8 cellular contexts compared by ENCODE assay signal in genomic region chr19:1489463-1489971, GRCh38. TPM values are rescaled to one million over a fixed set of nuclear protein-coding genes. Genes with fewer than 3 reads are reported as not detected.
A peak's percentile ranks its signal among the peaks of the same experiment; 100 is the strongest.
DNase-seq lines count a peak whose midpoint lies in the region; ATAC-seq and TF ChIP-seq lines count a peak whose summit lies in the region.

No MANE protein-coding gene starts in this region.

- no TSS peak for BruUV-seq in mammary epithelial cell (replicated peaks; lab: Mats Ljungman, UMichigan)

- no peak for DNase-seq in activated naive CD8-positive, alpha-beta T cell treated with anti-CD3 and anti-CD28 coated beads, Interleukin-2, amount 50 U/mL, for 24 hours
- no peak for DNase-seq in mammary epithelial cell
- peak in 1 of 2 experiments; percentile 20 for DNase-seq in mesothelial cell of epicardium (ENCODE audit: low spot score in 2 of 2, unreplicated experiment in 2 of 2)
- DNase-seq in upper lobe of right lung = peak; percentile 71
- no peak for DNase-seq in HuH-7.5 (ENCODE audit: low spot score)

- H3K9me3 Mint-ChIP-seq in activated naive CD8-positive, alpha-beta T cell (ENCODE audit: low read depth) = no peaks in the 10 kb centered on the region
- no peaks in the 10 kb centered on the region for H3K9me3 Mint-ChIP-seq in activated naive CD8-positive, alpha-beta T cell treated with anti-CD3 and anti-CD28 coated beads, Interleukin-2, amount 50 U/mL, for 24 hours
- no peaks in the 10 kb centered on the region for H3K9me3 Mint-ChIP-seq in mesothelial cell of epicardium

- H3K9ac ChIP-seq in mammary epithelial cell (ENCODE audit: insufficient read depth, low read length) = no peak overlapping the region

- peak overlapping the region; percentile 97 for H2AFZ ChIP-seq in mammary epithelial cell (ENCODE audit: low read depth, low read length)

- H3K4me3 Mint-ChIP-seq in activated naive CD8-positive, alpha-beta T cell = peak overlapping the region; percentile 42
- H3K4me3 Mint-ChIP-seq in activated naive CD8-positive, alpha-beta T cell treated with anti-CD3 and anti-CD28 coated beads, Interleukin-2, amount 50 U/mL, for 24 hours = no peak overlapping the region
- H3K4me3 Mint-ChIP-seq in mesothelial cell of epicardium = peak overlapping the region; percentile 64

- H3K9me3 ChIP-seq in mammary epithelial cell (replicated peaks; ENCODE audit: insufficient read depth, low read length) (no peaks in the 10 kb centered on the region), upper lobe of right lung (no peaks in the 10 kb centered on the region)

- no peak overlapping the region for H3K27ac Mint-ChIP-seq in activated naive CD8-positive, alpha-beta T cell
- no peak overlapping the region for H3K27ac Mint-ChIP-seq in activated naive CD8-positive, alpha-beta T cell treated with anti-CD3 and anti-CD28 coated beads, Interleukin-2, amount 50 U/mL, for 24 hours
- peak overlapping the region; percentile 25 for H3K27ac Mint-ChIP-seq in mesothelial cell of epicardium

- H3K4me3 ChIP-seq in mammary epithelial cell (replicated peaks in 1 of 3; ENCODE audit: insufficient read depth in 1 of 3, low read depth in 2 of 3, low read length in 3 of 3) (peak overlapping the region in 2 of 3 experiments; percentile 55 to 70), upper lobe of right lung (peak overlapping the region; percentile 62)

- ATAC-seq in activated naive CD8-positive, alpha-beta T cell treated with anti-CD3 and anti-CD28 coated beads, Interleukin-2, amount 50 U/mL, for 24 hours = no peak
- ATAC-seq in upper lobe of right lung (no peak), GM19463 (IDR thresholded peaks at IDR 0.05; ENCODE audit: unreplicated experiment) (no peak), HG02642 (IDR thresholded peaks at IDR 0.05; ENCODE audit: poor library complexity, unreplicated experiment) (no peak)

- CTCF ChIA-PET in mammary epithelial cell (lab: Charles Lee; ENCODE audit: low non-redundant PET) = no interaction called here

- H3K4me1 ChIP-seq in mammary epithelial cell (ENCODE audit: insufficient read depth, low read length) (peaks cover 13% of the 10 kb centered on the region), upper lobe of right lung (peaks cover 11% of the 10 kb centered on the region)

- no peak overlapping the region for H3K27ac ChIP-seq in mammary epithelial cell (ENCODE audit: insufficient read depth, low read depth, low read length)
- H3K27ac ChIP-seq in upper lobe of right lung = no peak overlapping the region

- dilution Hi-C loops in mammary epithelial cell (cut with HindIII; ENCODE audit: low sequenced_read_pairs) = no loop called here

- no peaks in the 10 kb centered on the region for H3K79me2 ChIP-seq in mammary epithelial cell (ENCODE audit: insufficient read depth, low read length)

- no peaks in the 10 kb centered on the region for H3K36me3 Mint-ChIP-seq in activated naive CD8-positive, alpha-beta T cell
- H3K36me3 Mint-ChIP-seq in activated naive CD8-positive, alpha-beta T cell treated with anti-CD3 and anti-CD28 coated beads, Interleukin-2, amount 50 U/mL, for 24 hours (ENCODE audit: low read depth) = no peaks in the 10 kb centered on the region
- H3K36me3 Mint-ChIP-seq in mesothelial cell of epicardium = no peaks in the 10 kb centered on the region

- peaks cover 12% of the 10 kb centered on the region for H3K4me1 Mint-ChIP-seq in activated naive CD8-positive, alpha-beta T cell (ENCODE audit: low read depth)
- peaks cover 12% of the 10 kb centered on the region for H3K4me1 Mint-ChIP-seq in activated naive CD8-positive, alpha-beta T cell treated with anti-CD3 and anti-CD28 coated beads, Interleukin-2, amount 50 U/mL, for 24 hours
- peaks cover 11% of the 10 kb centered on the region for H3K4me1 Mint-ChIP-seq in mesothelial cell of epicardium

- intact Hi-C loops in mammary epithelial cell (cut with micrococcal nuclease) (no loop called here), upper lobe of right lung (cut with DNase I) (no loop called here)

- in situ Hi-C loops in mammary epithelial cell (cut with MboI; ENCODE audit: low sequenced_read_pairs in 2 of 2) = no loop called here

- H4K20me1 ChIP-seq in mammary epithelial cell (ENCODE audit: insufficient read depth, low read length) = no peaks in the 10 kb centered on the region

- H3K36me3 ChIP-seq in mammary epithelial cell (ENCODE audit: insufficient read depth, low read length) (no peaks in the 10 kb centered on the region), upper lobe of right lung (no peaks in the 10 kb centered on the region)

- 41% methylated on average over 14 of the region's 22 CpGs for WGBS in mammary epithelial cell (ENCODE audit: low coverage, missing lambda C conversion rate)

- H3K27me3 Mint-ChIP-seq in activated naive CD8-positive, alpha-beta T cell = no peaks in the 10 kb centered on the region
- peaks cover 6% of the 10 kb centered on the region for H3K27me3 Mint-ChIP-seq in activated naive CD8-positive, alpha-beta T cell treated with anti-CD3 and anti-CD28 coated beads, Interleukin-2, amount 50 U/mL, for 24 hours
- H3K27me3 Mint-ChIP-seq in mesothelial cell of epicardium (ENCODE audit: low read depth) = peaks cover 26% of the 10 kb centered on the region

- H3K27me3 ChIP-seq in mammary epithelial cell (ENCODE audit: insufficient read depth, low read length) = no peaks in the 10 kb centered on the region
- no peaks in the 10 kb centered on the region for H3K27me3 ChIP-seq in upper lobe of right lung

- TF ChIP-seq CTCF in mammary epithelial cell (conservative IDR thresholded peaks at IDR 0.05 in 1 of 2, IDR thresholded peaks at IDR 0.05 in 1 of 2; ENCODE audit: extremely low read depth in 1 of 2, insufficient read depth in 1 of 2, low read depth in 1 of 2, low read length in 2 of 2) = no peak
- no peak for TF ChIP-seq CTCF in mesothelial cell of epicardium (IDR thresholded peaks at IDR 0.05; ENCODE audit: unreplicated experiment)
- no peak for TF ChIP-seq CTCF in upper lobe of right lung (IDR thresholded peaks at IDR 0.05)

- peak overlapping the region; percentile 83 for H3K4me2 ChIP-seq in mammary epithelial cell (ENCODE audit: insufficient read depth, low read depth, low read length)

RNA-seq across cellular contexts. Expression of gene PCSK4, which starts 0.6 kb away (rescaled TPM):
- total RNA-seq in mammary epithelial cell = 1 to 10 TPM; 1.0 to 3.5 TPM
- polyA plus RNA-seq in mammary epithelial cell = 0.56 TPM
- not detected for polyA minus RNA-seq in mammary epithelial cell
- total RNA-seq in mesothelial cell of epicardium = 20.9 to 24.0 TPM (median 22.6 TPM) in 3 replicates
- total RNA-seq in upper lobe of right lung = 4.3 TPM

RNA-seq across cellular contexts. Expression of gene REEP6, which starts 1.5 kb away (rescaled TPM):
- total RNA-seq in mammary epithelial cell = 1 to 10 TPM; 1.7 to 2.4 TPM
- 1.2 TPM for polyA plus RNA-seq in mammary epithelial cell
- not detected for polyA minus RNA-seq in mammary epithelial cell
- total RNA-seq in mesothelial cell of epicardium = 3.6 to 3.9 TPM (median 3.8 TPM) in 3 replicates
- total RNA-seq in upper lobe of right lung = 1.2 TPM

RNA-seq across cellular contexts. Expression of gene C19orf25, which starts 10.5 kb away (rescaled TPM):
- total RNA-seq in mammary epithelial cell (10 to 100 TPM; 25.8 to 41.9 TPM), mesothelial cell of epicardium (29.4 to 34.2 TPM (median 30.0 TPM) in 3 replicates), upper lobe of right lung (26.3 TPM)
- polyA plus RNA-seq in mammary epithelial cell = 22.2 TPM
- 9.1 TPM for polyA minus RNA-seq in mammary epithelial cell

RNA-seq across cellular contexts. Expression of gene ADAMTSL5, which starts 23.3 kb away (rescaled TPM):
- total RNA-seq in mammary epithelial cell = 10 to 100 TPM in 1 of 2 donors, 1 to 10 TPM in 1; 5.3 to 21.9 TPM
- 6.0 TPM for polyA plus RNA-seq in mammary epithelial cell
- not detected for polyA minus RNA-seq in mammary epithelial cell
- total RNA-seq in mesothelial cell of epicardium = 4.0 to 4.6 TPM (median 4.3 TPM) in 3 replicates
- total RNA-seq in upper lobe of right lung = 4.8 TPM

RNA-seq across cellular contexts. Expression of gene PLK5, which starts 34.4 kb away (rescaled TPM):
- total RNA-seq in mammary epithelial cell (not detected), mesothelial cell of epicardium (0.38 to 0.51 TPM (median 0.38 TPM) in 3 replicates), upper lobe of right lung (not detected)
- polyA plus RNA-seq in mammary epithelial cell = not detected
- not detected for polyA minus RNA-seq in mammary epithelial cell
